In genomic region chr15:68028137-68028771, GRCh38 we compare ENCODE assay signal across 19 cellular contexts. TPM values are rescaled to one million over a fixed set of nuclear protein-coding genes. Genes with fewer than 3 reads are reported as not detected.
DNase-seq lines count a peak whose midpoint lies in the region; TF ChIP-seq lines count a peak whose summit lies in the region.
"Had no signal": no experiment of that assay in that cellular context is flagged by ENCODE, and none has a peak within 500 bp of the region (broad histone marks: within the 10 kb centered on the region; RNA-seq: fewer than 3 reads in every experiment).

No MANE protein-coding gene starts in this region.

- H3K36me3 ChIP-seq in sigmoid colon = no peaks in the 10 kb centered on the region
- H3K36me3 ChIP-seq: BLaER1, SJCRH30 had no signal

- no peaks in the 10 kb centered on the region for H3K36me3 Mint-ChIP-seq in progenitor cell of endocrine pancreas (ENCODE audit: insufficient read depth)
- H3K36me3 Mint-ChIP-seq in Calu3 (ENCODE audit: insufficient read depth, unreplicated experiment) = no peaks in the 10 kb centered on the region
- H3K36me3 Mint-ChIP-seq: CD8-positive, alpha-beta T cell had no signal

- H3K4me1 ChIP-seq in sigmoid colon = no peaks in the 10 kb centered on the region
- H3K4me1 ChIP-seq: BLaER1, SJCRH30 had no signal

- H3K9me3 Mint-ChIP-seq in progenitor cell of endocrine pancreas (ENCODE audit: low read depth) = peaks cover 4% of the 10 kb centered on the region
- H3K9me3 Mint-ChIP-seq in Calu3 (ENCODE audit: low read depth, unreplicated experiment) = no peaks in the 10 kb centered on the region
- H3K9me3 Mint-ChIP-seq: CD8-positive, alpha-beta T cell had no signal

- CTCF ChIA-PET in Calu3 (lab: Charles Lee) = interaction anchor here (0.6 kb wide), 1 partner anchor 864 kb away, joined by 5 read pairs; no protein-coding TSS in a partner anchor

- no peak for TF ChIP-seq EP300 in sigmoid colon (IDR thresholded peaks at IDR 0.05)

- intact Hi-C loops in sigmoid colon (cut with DNase I) (no loop called here), Calu3 (cut with micrococcal nuclease; ENCODE audit: unreplicated experiment) (no loop called here)

- no TSS peak for BruUV-seq in Calu3 (replicated peaks; lab: Mats Ljungman, UMichigan)

- H3K27ac Mint-ChIP-seq in progenitor cell of endocrine pancreas (peak overlapping the region; percentile 8), Calu3 (ENCODE audit: unreplicated experiment) (no peak overlapping the region)
- H3K27ac Mint-ChIP-seq: CD8-positive, alpha-beta T cell had no signal

- 85 to 89% methylated on average over 6 of the region's 6 CpGs for WGBS in sigmoid colon, 2 donors

- H3K9me3 ChIP-seq in sigmoid colon = no peaks in the 10 kb centered on the region
- H3K9me3 ChIP-seq: BLaER1, SJCRH30 had no signal

- no peak for TF ChIP-seq POLR2A in sigmoid colon (IDR thresholded peaks at IDR 0.05)

- peaks cover 16% of the 10 kb centered on the region for H3K4me1 Mint-ChIP-seq in progenitor cell of endocrine pancreas (ENCODE audit: low read depth)
- peaks cover 37% of the 10 kb centered on the region for H3K4me1 Mint-ChIP-seq in Calu3 (ENCODE audit: low read depth, unreplicated experiment)

- H3K27me3 ChIP-seq in sigmoid colon = no peaks in the 10 kb centered on the region
- H3K27me3 ChIP-seq: BLaER1, SJCRH30 had no signal

- DNase-seq in ELF-1 (ENCODE audit: low read depth, low spot score) = peak; percentile 60
- peak; percentile 59 for DNase-seq in M059J (ENCODE audit: low read depth)
- DNase-seq in islet precursor cell = peak; percentile 75
- no peak for DNase-seq in progenitor cell of endocrine pancreas (ENCODE audit: low spot score, unreplicated experiment)
- DNase-seq in sigmoid colon = no peak
- no peak for DNase-seq in Calu3
- no peak for DNase-seq in DMS79 (lab: John Stamatoyannopoulos, UW)
- no peak for DNase-seq in DMS153 treated with DMSO at 0.1 percent for 48 hours (lab: John Stamatoyannopoulos, UW; ENCODE audit: unreplicated experiment)
- DNase-seq: CD8-positive, alpha-beta T cell; H7; IMR-90; NCI-H187 treated with DMSO at 0.1 percent for 48 hours; NCI-H2227 treated with DMSO at 0.1 percent for 48 hours; NCI-H510A treated with DMSO at 0.1 percent for 48 hours; NCI-H774; PC-3; SJCRH30 had no signal

- H3K4me3 Mint-ChIP-seq in progenitor cell of endocrine pancreas (ENCODE audit: low read depth) (no peak overlapping the region), Calu3 (ENCODE audit: low read depth, unreplicated experiment) (no peak overlapping the region)
- H3K4me3 Mint-ChIP-seq: CD8-positive, alpha-beta T cell had no signal

- H3K4me3 ChIP-seq in sigmoid colon = no peak overlapping the region
- H3K4me3 ChIP-seq: BLaER1, SJCRH30 had no signal

- H3K27ac ChIP-seq in sigmoid colon = no peak overlapping the region
- H3K27ac ChIP-seq: BLaER1, HL-60, SJCRH30 had no signal

- H3K27me3 Mint-ChIP-seq in progenitor cell of endocrine pancreas = no peaks in the 10 kb centered on the region
- H3K27me3 Mint-ChIP-seq in Calu3 (ENCODE audit: unreplicated experiment) = peaks cover 12% of the 10 kb centered on the region

- TF ChIP-seq CTCF in progenitor cell of endocrine pancreas (IDR thresholded peaks at IDR 0.05; ENCODE audit: unreplicated experiment) (no peak), sigmoid colon (IDR thresholded peaks at IDR 0.05) (no peak), Calu3 (IDR thresholded peaks at IDR 0.05; ENCODE audit: unreplicated experiment) (no peak)

RNA-seq across cellular contexts. Expression of gene PIAS1, which starts 25.9 kb away (rescaled TPM):
- 35.6 and 42.1 TPM in 2 replicates for total RNA-seq in M059J (2014; rRNA removed; shearing (Covaris generic))
- total RNA-seq in progenitor cell of endocrine pancreas = 71.4 and 71.6 TPM in 2 replicates
- total RNA-seq in sigmoid colon = 10 to 100 TPM; 55.9 to 75.4 (median 66.9) TPM
- polyA plus RNA-seq in sigmoid colon = 10 to 100 TPM in 1 of 3 donors, 1 to 10 TPM in 2; 7.2 to 11.8 (median 7.9) TPM
- total RNA-seq in Calu3 (2022) = 51.7 and 60.8 TPM in 2 replicates

Comparison
In these comparisons a context has a peak if more than half of its experiments do, and no peak if none do; other contexts are left out.
1. DNase-seq: peak in ELF-1 (single experiment), M059J (single experiment) and islet precursor cell (single experiment); none in progenitor cell of endocrine pancreas (single experiment), sigmoid colon (single experiment), Calu3 (single experiment), DMS79 (single experiment) and DMS153 treated with DMSO at 0.1 percent for 48 hours (single experiment).